ENCODE assay signal across 12 cellular contexts in genomic region chr4:107210450-107211239, GRCh38.
DNase-seq lines count a peak whose midpoint lies in the region; ATAC-seq and TF ChIP-seq lines count a peak whose summit lies in the region.
"Had no signal": no experiment of that assay in that cellular context is flagged by ENCODE, and none has a peak within 500 bp of the region (broad histone marks: within the 10 kb centered on the region; RNA-seq: fewer than 3 reads in every experiment).

No MANE protein-coding gene starts in this region.

- H3K27ac ChIP-seq in mammary epithelial cell (ENCODE audit: insufficient read depth, low read depth, low read length) (peak overlapping the region; percentile 36), left lung (no peak overlapping the region), upper lobe of left lung (no peak overlapping the region), thyroid gland (no peak overlapping the region)
- H3K27ac ChIP-seq: spleen had no signal

- DNase-seq in DMS53 (lab: John Stamatoyannopoulos, UW) = peak; percentile 3
- no peak for DNase-seq in DMS53 treated with DMSO at 0.1 percent for 48 hours (lab: John Stamatoyannopoulos, UW; ENCODE audit: unreplicated experiment)
- DNase-seq in mammary epithelial cell = peak; percentile 47
- peak in 1 of 2 donors; percentile 49 for DNase-seq in left lung
- peak in 1 of 2 donors; percentile 32 for DNase-seq in upper lobe of left lung
- no peak for DNase-seq in H7
- no peak for DNase-seq in thyroid gland
- DNase-seq: 8988T; immature natural killer cell; spleen; stimulated activated naive CD8-positive, alpha-beta T cell treated with anti-CD3 and anti-CD28 coated beads, Interleukin-15, amount 100 ng/mL, for 72 hours had no signal

- H3K4me1 ChIP-seq in mammary epithelial cell (ENCODE audit: insufficient read depth, low read length) (peaks cover 16% of the 10 kb centered on the region), left lung (no peaks in the 10 kb centered on the region), upper lobe of left lung (no peaks in the 10 kb centered on the region), thyroid gland (no peaks in the 10 kb centered on the region)
- H3K4me1 ChIP-seq: spleen had no signal

- H3K36me3 ChIP-seq in mammary epithelial cell (ENCODE audit: insufficient read depth, low read length) = no peaks in the 10 kb centered on the region
- no peaks in the 10 kb centered on the region for H3K36me3 ChIP-seq in left lung
- H3K36me3 ChIP-seq in upper lobe of left lung = no peaks in the 10 kb centered on the region
- no peaks in the 10 kb centered on the region for H3K36me3 ChIP-seq in H7 (replicated peaks; ENCODE audit: control insufficient read depth, insufficient read depth, low read length)
- H3K36me3 ChIP-seq in thyroid gland = no peaks in the 10 kb centered on the region
- H3K36me3 ChIP-seq: spleen had no signal

- peak overlapping the region; percentile 77 for H2AFZ ChIP-seq in mammary epithelial cell (ENCODE audit: low read depth, low read length)

- H3K9ac ChIP-seq in mammary epithelial cell (ENCODE audit: insufficient read depth, low read length) = no peak overlapping the region

- BruUV-seq in mammary epithelial cell (replicated peaks; lab: Mats Ljungman, UMichigan) = no TSS peak

- dilution Hi-C loops in mammary epithelial cell (cut with HindIII; ENCODE audit: low sequenced_read_pairs) = no loop called here

- H3K79me2 ChIP-seq in mammary epithelial cell (ENCODE audit: insufficient read depth, low read length) = no peaks in the 10 kb centered on the region

- no peak for TF ChIP-seq EP300 in upper lobe of left lung (IDR thresholded peaks at IDR 0.05)

- peak; percentile 23 for ATAC-seq in left lung
- peak in 1 of 2 donors; percentile 53 for ATAC-seq in upper lobe of left lung (ENCODE audit: low FRiP score in 2 of 2)
- no peak for ATAC-seq in GM18519 (IDR thresholded peaks at IDR 0.05; ENCODE audit: low FRiP score, unreplicated experiment)
- ATAC-seq: stimulated activated naive CD8-positive, alpha-beta T cell treated with anti-CD3 and anti-CD28 coated beads, Interleukin-15, amount 100 ng/mL, for 72 hours had no signal

- CTCF ChIA-PET in mammary epithelial cell (lab: Charles Lee; ENCODE audit: low non-redundant PET) = no interaction called here

- no peaks in the 10 kb centered on the region for H3K27me3 ChIP-seq in mammary epithelial cell (ENCODE audit: insufficient read depth, low read length)
- H3K27me3 ChIP-seq in left lung = no peaks in the 10 kb centered on the region
- H3K27me3 ChIP-seq in upper lobe of left lung = no peaks in the 10 kb centered on the region
- no peaks in the 10 kb centered on the region for H3K27me3 ChIP-seq in H7 (ENCODE audit: control insufficient read depth, insufficient read depth, low read length)
- H3K27me3 ChIP-seq in thyroid gland = no peaks in the 10 kb centered on the region
- H3K27me3 ChIP-seq: spleen had no signal

- H3K4me2 ChIP-seq in mammary epithelial cell (ENCODE audit: insufficient read depth, low read depth, low read length) = peak overlapping the region; percentile 63

- intact Hi-C loops in mammary epithelial cell (cut with micrococcal nuclease) = no loop called here
- intact Hi-C loops in left lung (cut with DNase I) = no loop called here
- intact Hi-C loops in thyroid gland (cut with DNase I) = no loop called here

- no peaks in the 10 kb centered on the region for H4K20me1 ChIP-seq in mammary epithelial cell (ENCODE audit: insufficient read depth, low read length)

- WGBS in mammary epithelial cell (ENCODE audit: low coverage, missing lambda C conversion rate) = 46% methylated on average over 13 of the region's 13 CpGs
- 77 to 84% methylated on average over 12 to 13 of the region's 13 CpGs for WGBS in upper lobe of left lung, 2 donors
- WGBS in thyroid gland, 2 donors = 75 to 81% methylated on average over 13 of the region's 13 CpGs

- in situ Hi-C loops in mammary epithelial cell (cut with MboI; ENCODE audit: low sequenced_read_pairs in 2 of 2) = no loop called here

- H3K4me3 ChIP-seq in mammary epithelial cell (replicated peaks in 1 of 3; ENCODE audit: insufficient read depth in 1 of 3, low read depth in 2 of 3, low read length in 3 of 3) (peak overlapping the region; percentile 34 to 44 (median 42)), left lung (peak overlapping the region; percentile 11 to 17), upper lobe of left lung (peak overlapping the region in 3 of 4 donors; percentile 11 to 42 (median 35)), H7 (ENCODE audit: insufficient read depth, low read depth, low read length) (no peak overlapping the region), thyroid gland (replicated peaks in 1 of 3) (no peak overlapping the region)

- H3K9me3 ChIP-seq in mammary epithelial cell (replicated peaks; ENCODE audit: insufficient read depth, low read length) (no peaks in the 10 kb centered on the region), left lung (no peaks in the 10 kb centered on the region), upper lobe of left lung (no peaks in the 10 kb centered on the region), thyroid gland (no peaks in the 10 kb centered on the region)
- H3K9me3 ChIP-seq: spleen had no signal

- no peak for TF ChIP-seq POLR2A in upper lobe of left lung (IDR thresholded peaks at IDR 0.05)
- TF ChIP-seq POLR2A in thyroid gland (IDR thresholded peaks at IDR 0.05) = no peak

- TF ChIP-seq CTCF in mammary epithelial cell (conservative IDR thresholded peaks at IDR 0.05 in 1 of 2, IDR thresholded peaks at IDR 0.05 in 1 of 2; ENCODE audit: extremely low read depth in 1 of 2, insufficient read depth in 1 of 2, low read depth in 1 of 2, low read length in 2 of 2) (no peak), left lung (IDR thresholded peaks at IDR 0.05) (no peak), upper lobe of left lung (IDR thresholded peaks at IDR 0.05) (no peak), thyroid gland (IDR thresholded peaks at IDR 0.05) (no peak)

Comparison
In these comparisons a context has a peak if more than half of its experiments do, and no peak if none do; other contexts are left out.
1. DNase-seq: peak in DMS53 (single experiment) and mammary epithelial cell (single experiment); none in DMS53 treated with DMSO at 0.1 percent for 48 hours (single experiment), H7 (single experiment) and thyroid gland (0 of 2).
2. H3K4me3 ChIP-seq: peak in mammary epithelial cell (3 of 3), left lung (2 of 2) and upper lobe of left lung (3 of 4); none in H7 (single experiment) and thyroid gland (0 of 3).